In the genomic region with DNA sequence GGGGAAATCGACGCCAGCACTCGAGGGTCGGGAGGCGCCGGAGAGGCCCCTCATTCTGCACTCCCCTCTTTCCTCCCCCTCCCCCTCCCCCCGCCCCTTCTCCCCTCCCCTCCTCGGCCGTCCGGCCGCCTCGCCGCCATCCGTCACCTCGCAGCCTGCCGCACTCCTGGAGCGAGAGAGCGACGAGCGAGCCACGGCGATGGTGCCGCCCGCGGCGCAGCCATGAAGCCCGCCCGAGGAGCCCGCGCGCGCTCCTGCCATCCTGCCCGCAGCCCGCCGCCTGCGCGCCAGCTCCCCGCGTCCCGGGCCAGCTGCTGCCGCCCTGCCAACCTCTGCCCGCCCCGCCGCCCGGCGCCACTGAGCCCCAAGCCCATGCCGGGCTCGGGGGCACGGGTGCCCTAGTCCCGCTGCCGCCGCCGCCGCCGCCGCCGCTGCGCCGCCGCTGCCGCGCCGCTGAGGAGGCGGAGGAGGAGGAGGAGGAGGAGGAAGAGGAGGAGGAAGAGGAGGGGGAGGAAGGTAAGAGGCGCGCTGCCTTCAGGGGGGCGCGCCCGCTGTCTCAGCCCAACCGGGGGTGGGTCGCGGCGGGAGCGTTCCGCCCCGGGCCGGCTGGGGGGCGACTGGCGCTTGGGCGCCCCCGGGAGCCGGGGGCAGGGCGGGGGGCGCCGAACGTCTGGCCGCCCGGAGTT, we compare ENCODE assay signal across 8 cellular contexts. TPM values are rescaled to one million over a fixed set of nuclear protein-coding genes. Genes with fewer than 3 reads are reported as not detected.
DNase-seq lines count a peak whose midpoint lies in the region; ATAC-seq and TF ChIP-seq lines count a peak whose summit lies in the region.

A gene (plus strand): TSS at position 163 of the 686 bp plus-strand sequence. CDS start 76,937 bp downstream, outside the sequence.

- no peak within 1 kb of the TSS for H3K27ac ChIP-seq in CD4-positive, alpha-beta memory T cell (ENCODE audit: low read depth, low read length)
- peak within 1 kb of the TSS; percentile 69 for H3K27ac ChIP-seq in Karpas-422 (ENCODE audit: low read length)

- DNase-seq in CD4-positive, alpha-beta memory T cell = no peak
- peak; percentile 72 for DNase-seq in Karpas-422
- peak; percentile 61 for DNase-seq in ecto neural progenitor cell (ENCODE audit: low spot score)
- no peak for DNase-seq in neural crest cell (ENCODE audit: low read depth, low spot score)
- no peak for DNase-seq in NCI-H774 (lab: John Stamatoyannopoulos, UW)
- DNase-seq in NCI-H226 = no peak

- POLR2A ChIA-PET in CD4-positive, alpha-beta memory T cell (lab: Charles Lee; ENCODE audit: partially characterized antibody) = no interaction called here

- H3K4me1 Mint-ChIP-seq in CD4-positive, alpha-beta memory T cell = peaks cover 8 to 20% (median 12%) of the 10 kb centered on the region in 4 donors
- H3K4me1 Mint-ChIP-seq in neural crest cell = peaks cover 16% of the 10 kb centered on the region

- no peak for TF ChIP-seq CTCF in neural crest cell (conservative IDR thresholded peaks at IDR 0.05)

- H3K27me3 Mint-ChIP-seq in CD4-positive, alpha-beta memory T cell = peaks cover 16 to 20% of the 10 kb centered on the region in 2 donors
- H3K27me3 Mint-ChIP-seq in neural crest cell (ENCODE audit: low read depth) = peaks cover 46% of the 10 kb centered on the region

- H4K20me1 ChIP-seq in Karpas-422 (ENCODE audit: insufficient read depth, low read depth, low read length) = no peaks in the 10 kb centered on the region

- H3K36me3 Mint-ChIP-seq in CD4-positive, alpha-beta memory T cell = no peaks in the 10 kb centered on the region
- peaks cover 3% of the 10 kb centered on the region for H3K36me3 Mint-ChIP-seq in neural crest cell (ENCODE audit: low read depth)

- no peaks in the 10 kb centered on the region for H3K9me3 ChIP-seq in CD4-positive, alpha-beta memory T cell (ENCODE audit: control insufficient read depth in 1 of 2, low read length in 2 of 2)
- H3K9me3 ChIP-seq in Karpas-422 (ENCODE audit: low read length) = no peaks in the 10 kb centered on the region

- H2AFZ ChIP-seq in Karpas-422 (ENCODE audit: low read length) = no peak within 1 kb of the TSS; the same call in 1 of the 2 replicates

- 0 out of 2 replicates have a peak, but pooled peaks cover 2% of the 10 kb centered on the region for H3K79me2 ChIP-seq in Karpas-422 (ENCODE audit: low read length)

- peak within 1 kb of the TSS; percentile 82 for H3K9ac ChIP-seq in Karpas-422 (ENCODE audit: low read length)

- peak within 1 kb of the TSS in 1 of 7 donors; percentile 25 for H3K27ac Mint-ChIP-seq in CD4-positive, alpha-beta memory T cell
- no peak within 1 kb of the TSS for H3K27ac Mint-ChIP-seq in neural crest cell (ENCODE audit: unreplicated experiment)

- ATAC-seq in HG02938 (IDR thresholded peaks at IDR 0.05; ENCODE audit: unreplicated experiment) (no peak), GM21515 (IDR thresholded peaks at IDR 0.05; ENCODE audit: unreplicated experiment) (no peak)

- no peaks in the 10 kb centered on the region for H3K9me2 ChIP-seq in Karpas-422 (replicated peaks; ENCODE audit: insufficient read depth, low read length)

- H3K4me2 ChIP-seq in Karpas-422 (ENCODE audit: low read depth, low read length, poor library complexity, severe bottlenecking) = peak within 1 kb of the TSS; percentile 75

- no peaks in the 10 kb centered on the region for H3K36me3 ChIP-seq in CD4-positive, alpha-beta memory T cell (ENCODE audit: insufficient read depth, low read length)
- H3K36me3 ChIP-seq in Karpas-422 (ENCODE audit: insufficient read depth, low read length) = no peaks in the 10 kb centered on the region

- peak within 1 kb of the TSS; percentile 61 to 89 (median 76) for H3K4me3 Mint-ChIP-seq in CD4-positive, alpha-beta memory T cell
- H3K4me3 Mint-ChIP-seq in neural crest cell = peak within 1 kb of the TSS; percentile 88

- no peaks in the 10 kb centered on the region for H3K9me3 Mint-ChIP-seq in CD4-positive, alpha-beta memory T cell
- H3K9me3 Mint-ChIP-seq in neural crest cell = no peaks in the 10 kb centered on the region

- H3K27me3 ChIP-seq in CD4-positive, alpha-beta memory T cell (ENCODE audit: insufficient read depth, low read length) = no peaks in the 10 kb centered on the region
- H3K27me3 ChIP-seq in Karpas-422 (ENCODE audit: low read length) = no peaks in the 10 kb centered on the region

- no peak within 1 kb of the TSS for H3K4me3 ChIP-seq in CD4-positive, alpha-beta memory T cell (ENCODE audit: low read length in 2 of 2)
- H3K4me3 ChIP-seq in Karpas-422 (ENCODE audit: low read length) = peak within 1 kb of the TSS; percentile 71

- intact Hi-C loops in CD4-positive, alpha-beta memory T cell (cut with micrococcal nuclease) = no loop called here

- H3K4me1 ChIP-seq in CD4-positive, alpha-beta memory T cell (ENCODE audit: insufficient read depth, low read length) = no peaks in the 10 kb centered on the region
- H3K4me1 ChIP-seq in Karpas-422 (ENCODE audit: low read length) = peaks cover 70% of the 10 kb centered on the region

- CTCF ChIA-PET in CD4-positive, alpha-beta memory T cell (lab: Charles Lee; ENCODE audit: partially characterized antibody) = no interaction called here

RNA-seq across cellular contexts. Expression of the gene that starts here (rescaled TPM):
- total RNA-seq in CD4-positive, alpha-beta memory T cell = not detected
- polyA plus RNA-seq in CD4-positive, alpha-beta memory T cell = not detected
- total RNA-seq in Karpas-422 (2014; rRNA removed; shearing (Covaris generic); ENCODE audit: low replicate concordance) = 3.9 and 6.4 TPM in 2 replicates
- total RNA-seq in neural crest cell = 1.8 and 2.3 TPM in 2 replicates

Comparison
In these comparisons a context has a peak if more than half of its experiments do, and no peak if none do; other contexts are left out.
1. DNase-seq: peak in Karpas-422 (single experiment) and ecto neural progenitor cell (single experiment); none in CD4-positive, alpha-beta memory T cell (0 of 5), neural crest cell (single experiment), NCI-H774 (single experiment) and NCI-H226 (single experiment).